9 cellular contexts compared by ENCODE assay signal in genomic region chr17:45101883-45102811, GRCh38. TPM values are rescaled to one million over a fixed set of nuclear protein-coding genes. Genes with fewer than 3 reads are reported as not detected.
DNase-seq lines count a peak whose midpoint lies in the region; ATAC-seq and TF ChIP-seq lines count a peak whose summit lies in the region.
"Had no signal": no experiment of that assay in that cellular context is flagged by ENCODE, and none has a peak within 500 bp of the region (broad histone marks: within the 10 kb centered on the region; RNA-seq: fewer than 3 reads in every experiment).

No MANE protein-coding gene starts in this region.

- no peaks in the 10 kb centered on the region for H3K9me3 Mint-ChIP-seq in activated naive CD4-positive, alpha-beta T cell treated with anti-CD3 and anti-CD28 coated beads, Interleukin-2, amount 50 U/mL, for 72 hours

- H3K27ac Mint-ChIP-seq in activated naive CD4-positive, alpha-beta T cell treated with anti-CD3 and anti-CD28 coated beads, Interleukin-2, amount 50 U/mL, for 72 hours: peak overlapping the region; percentile 3 to 29

- no peak overlapping the region for H3K9ac ChIP-seq in MM.1S (ENCODE audit: low read length)
- H3K9ac ChIP-seq: KMS-11 had no signal

- H3K4me1 ChIP-seq in foreskin keratinocyte (peaks cover 24% of the 10 kb centered on the region), suprapubic skin (peaks cover 40% of the 10 kb centered on the region), MM.1S (ENCODE audit: low read length) (no peaks in the 10 kb centered on the region)

- H3K9me2 ChIP-seq in MM.1S (replicated peaks; ENCODE audit: insufficient read depth, low read length): no peaks in the 10 kb centered on the region

- peaks cover 89% of the 10 kb centered on the region for H3K36me3 ChIP-seq in suprapubic skin
- peaks cover 22% of the 10 kb centered on the region; the same call in 1 of the 2 replicates for H3K36me3 ChIP-seq in MM.1S (replicated peaks; ENCODE audit: insufficient read depth, low read length)

- TF ChIP-seq CTCF in foreskin keratinocyte (conservative IDR thresholded peaks at IDR 0.05) (no peak), suprapubic skin (IDR thresholded peaks at IDR 0.05) (no peak), MM.1S (IDR thresholded peaks at IDR 0.05; ENCODE audit: low read length) (no peak)

- WGBS in suprapubic skin: 58% methylated on average over 12 of the region's 12 CpGs

- H3K4me2 ChIP-seq in MM.1S (ENCODE audit: low read depth, low read length): no peak overlapping the region
- H3K4me2 ChIP-seq: KMS-11 had no signal

- no peaks in the 10 kb centered on the region for H3F3A ChIP-seq in MM.1S (ENCODE audit: insufficient read depth, low read length)

- ATAC-seq in activated naive CD4-positive, alpha-beta T cell treated with anti-CD3 and anti-CD28 coated beads, Interleukin-2, amount 50 U/mL, for 72 hours: no peak
- ATAC-seq in foreskin keratinocyte (peak; percentile 22), GM19397 (IDR thresholded peaks at IDR 0.05; ENCODE audit: unreplicated experiment) (no peak)

- H3K27me3 ChIP-seq in foreskin keratinocyte: no peaks in the 10 kb centered on the region
- H3K27me3 ChIP-seq in suprapubic skin: no peaks in the 10 kb centered on the region
- H3K27me3 ChIP-seq in MM.1S (replicated peaks; ENCODE audit: insufficient read depth, low read length): no peaks in the 10 kb centered on the region
- H3K27me3 ChIP-seq: cardiac muscle cell had no signal

- TF ChIP-seq POLR2A in suprapubic skin (IDR thresholded peaks at IDR 0.05): no peak

- TF ChIP-seq EP300 in suprapubic skin (IDR thresholded peaks at IDR 0.05): no peak

- H3K79me2 ChIP-seq in MM.1S (ENCODE audit: low read length): peaks cover 3% of the 10 kb centered on the region; the same call in 1 of the 2 replicates

- H4K20me1 ChIP-seq in MM.1S (ENCODE audit: insufficient read depth, low read length): no peaks in the 10 kb centered on the region

- H3K27ac ChIP-seq in foreskin keratinocyte (no peak overlapping the region), suprapubic skin (peak overlapping the region; percentile 36), MM.1S (ENCODE audit: low read length) (no peak overlapping the region)
- H3K27ac ChIP-seq: cardiac muscle cell, KMS-11 had no signal

- no peaks in the 10 kb centered on the region for H3K9me3 ChIP-seq in suprapubic skin
- H3K9me3 ChIP-seq in MM.1S (replicated peaks; ENCODE audit: insufficient read depth, low read length): no peaks in the 10 kb centered on the region

- H3K36me3 Mint-ChIP-seq in activated naive CD4-positive, alpha-beta T cell treated with anti-CD3 and anti-CD28 coated beads, Interleukin-2, amount 50 U/mL, for 72 hours: peaks cover 10 to 16% of the 10 kb centered on the region in 2 donors

- no peak overlapping the region for H2AFZ ChIP-seq in MM.1S (ENCODE audit: low read length)

- no peak overlapping the region for H3K4me3 ChIP-seq in suprapubic skin
- no peak overlapping the region for H3K4me3 ChIP-seq in MM.1S (ENCODE audit: low read length)
- H3K4me3 ChIP-seq: cardiac muscle cell had no signal

- DNase-seq in activated naive CD4-positive, alpha-beta T cell treated with anti-CD3 and anti-CD28 coated beads, Interleukin-2, amount 50 U/mL, for 72 hours (ENCODE audit: low spot score in 2 of 2): no peak
- no peak for DNase-seq in activated naive CD4-positive, alpha-beta T cell treated with Interleukin-2 at 50 U/mL for 16 hours
- DNase-seq in foreskin keratinocyte (peak in 1 of 2 donors; percentile 62), suprapubic skin (ENCODE audit: low spot score in 2 of 2) (no peak), MM.1S (no peak)
- DNase-seq: NCI-H446 had no signal

RNA-seq across cellular contexts. Expression of gene PLCD3, which starts 30.2 kb away (rescaled TPM):
- 1 to 10 TPM; 3.9 to 7.7 TPM for total RNA-seq in activated naive CD4-positive, alpha-beta T cell treated with anti-CD3 and anti-CD28 coated beads, Interleukin-2, amount 50 U/mL, for 72 hours
- total RNA-seq in foreskin keratinocyte (60.8 and 63.6 TPM in 2 replicates), suprapubic skin (10 to 100 TPM; 44.7 to 87.1 (median 58.3) TPM)
- polyA plus RNA-seq in foreskin keratinocyte: 85.8 and 97.4 TPM in 2 replicates

RNA-seq across cellular contexts. Expression of gene ACBD4, which starts 33.3 kb away (rescaled TPM):
- total RNA-seq in activated naive CD4-positive, alpha-beta T cell treated with anti-CD3 and anti-CD28 coated beads, Interleukin-2, amount 50 U/mL, for 72 hours: 10 to 100 TPM; 12.9 to 18.9 TPM
- 4.3 and 4.4 TPM in 2 replicates for total RNA-seq in foreskin keratinocyte
- polyA plus RNA-seq in foreskin keratinocyte: 4.5 TPM in 2 replicates
- total RNA-seq in suprapubic skin: 10 to 100 TPM in 2 of 4 donors, 1 to 10 TPM in 2; 6.2 to 37.7 (median 10.9) TPM

RNA-seq across cellular contexts. Expression of gene NMT1, which starts 41.0 kb away (rescaled TPM):
- 100 to 1,000 TPM; 130 to 270 TPM for total RNA-seq in activated naive CD4-positive, alpha-beta T cell treated with anti-CD3 and anti-CD28 coated beads, Interleukin-2, amount 50 U/mL, for 72 hours
- total RNA-seq in foreskin keratinocyte (90.9 and 109 TPM in 2 replicates), suprapubic skin (10 to 100 TPM; 53.2 to 73.3 (median 65.9) TPM)
- polyA plus RNA-seq in foreskin keratinocyte: 188 and 193 TPM in 2 replicates

RNA-seq across cellular contexts. Expression of gene HEXIM1, which starts 46.1 kb away (rescaled TPM):
- 10 to 100 TPM; 50.9 to 93.3 TPM for total RNA-seq in activated naive CD4-positive, alpha-beta T cell treated with anti-CD3 and anti-CD28 coated beads, Interleukin-2, amount 50 U/mL, for 72 hours
- total RNA-seq in foreskin keratinocyte (23.0 and 25.6 TPM in 2 replicates), suprapubic skin (10 to 100 TPM; 23.1 to 35.6 (median 27.8) TPM)
- polyA plus RNA-seq in foreskin keratinocyte: 26.7 and 27.9 TPM in 2 replicates

RNA-seq across cellular contexts. Expression of gene DCAKD, which starts 50.7 kb away (rescaled TPM):
- 10 to 100 TPM; 38.9 to 93.4 TPM for total RNA-seq in activated naive CD4-positive, alpha-beta T cell treated with anti-CD3 and anti-CD28 coated beads, Interleukin-2, amount 50 U/mL, for 72 hours
- total RNA-seq in foreskin keratinocyte (30.4 and 30.8 TPM in 2 replicates), suprapubic skin (10 to 100 TPM; 49.1 to 68.5 (median 60.9) TPM)
- polyA plus RNA-seq in foreskin keratinocyte: 19.8 and 21.1 TPM in 2 replicates
